In genomic region chr9:101727621-101728524, GRCh38 we compare ENCODE assay signal across 8 cellular contexts. TPM values are rescaled to one million over a fixed set of nuclear protein-coding genes. Genes with fewer than 3 reads are reported as not detected.
A peak's percentile ranks its signal among the peaks of the same experiment; 100 is the strongest.
DNase-seq lines count a peak whose midpoint lies in the region; ATAC-seq and TF ChIP-seq lines count a peak whose summit lies in the region.

No MANE protein-coding gene starts in this region.

- no peak overlapping the region for H4K91ac ChIP-seq in mesenchymal stem cell (ENCODE audit: low read length)

- in situ Hi-C loops in SK-MEL-5 (cut with HindIII; ENCODE audit: low pct_unique_long_range_greater_than_20kb, low sequenced_read_pairs) = no loop called here

- no peak overlapping the region for H3K9ac ChIP-seq in mesenchymal stem cell (ENCODE audit: low read length)

- H3K4me2 ChIP-seq in mesenchymal stem cell (ENCODE audit: low read length, poor library complexity, severe bottlenecking) = no peak overlapping the region

- H3K27ac ChIP-seq in left ventricle myocardium inferior (replicated peaks) = no peak overlapping the region
- H3K27ac ChIP-seq in mesenchymal stem cell (ENCODE audit: low read length, poor library complexity, severe bottlenecking) = no peak overlapping the region

- intact Hi-C loops in Right ventricle myocardium superior (cut with DNase I) (no loop called here), Right ventricle myocardium inferior (cut with DNase I) (no loop called here), left ventricle myocardium inferior (cut with micrococcal nuclease) (no loop called here)

- peak; percentile 55 for TF ChIP-seq CTCF in left ventricle myocardium inferior (IDR thresholded peaks at IDR 0.05; ENCODE audit: borderline replicate concordance)

- no peak overlapping the region for H2BK120ac ChIP-seq in mesenchymal stem cell (ENCODE audit: low read depth, low read length)

- no peak overlapping the region for H3K4me3 ChIP-seq in left ventricle myocardium inferior
- no peak overlapping the region for H3K4me3 ChIP-seq in mesenchymal stem cell (ENCODE audit: insufficient read depth in 1 of 2, low read depth in 1 of 2, low read length in 2 of 2)

- no peaks in the 10 kb centered on the region for H3K79me1 ChIP-seq in mesenchymal stem cell (replicated peaks; ENCODE audit: low read length, poor library complexity, severe bottlenecking)

- H4K8ac ChIP-seq in mesenchymal stem cell (ENCODE audit: low read length) = no peak overlapping the region

- H3K4me1 ChIP-seq in left ventricle myocardium inferior (no peaks in the 10 kb centered on the region), mesenchymal stem cell (ENCODE audit: control insufficient read depth, insufficient read depth, low read depth, low read length) (no peaks in the 10 kb centered on the region)

- no peak overlapping the region for H3K14ac ChIP-seq in mesenchymal stem cell (ENCODE audit: low read length in 2 of 2)

- H2AFZ ChIP-seq in mesenchymal stem cell (ENCODE audit: low read depth, low read length) = no peak overlapping the region

- H3K18ac ChIP-seq in mesenchymal stem cell (ENCODE audit: low read depth in 1 of 2, low read length in 2 of 2) = no peak overlapping the region

- DNase-seq in Right ventricle myocardium superior = no peak
- DNase-seq in Right ventricle myocardium inferior (ENCODE audit: missing footprints) = no peak
- peak; percentile 57 for DNase-seq in SK-MEL-5 (ENCODE audit: low read depth, low spot score)
- no peak for DNase-seq in left ventricle myocardium inferior
- DNase-seq in HuH-7.5 (ENCODE audit: low spot score) = no peak
- DNase-seq in mesenchymal stem cell = no peak

- H3K36me3 ChIP-seq in left ventricle myocardium inferior = no peaks in the 10 kb centered on the region
- H3K36me3 ChIP-seq in mesenchymal stem cell (ENCODE audit: control insufficient read depth in 1 of 2, insufficient read depth in 2 of 2, low read depth in 1 of 2, low read length in 2 of 2) = no peaks in the 10 kb centered on the region

- H2BK12ac ChIP-seq in mesenchymal stem cell (ENCODE audit: low read length in 2 of 2) = no peak overlapping the region

- no peak overlapping the region for H3K4ac ChIP-seq in mesenchymal stem cell (ENCODE audit: low read depth in 1 of 2, low read length in 2 of 2)

- no peak overlapping the region for H3K23ac ChIP-seq in mesenchymal stem cell (ENCODE audit: low read length in 2 of 2)

- 56% methylated on average over 3 of the region's 4 CpGs for WGBS in mesenchymal stem cell

- no peak overlapping the region for H2BK5ac ChIP-seq in mesenchymal stem cell (ENCODE audit: low read depth, low read length, poor library complexity, severe bottlenecking)

- H3K27me3 ChIP-seq in left ventricle myocardium inferior (ENCODE audit: low read depth) = peaks cover 14% of the 10 kb centered on the region
- peaks cover 0 to 5% of the 10 kb centered on the region in 2 experiments for H3K27me3 ChIP-seq in mesenchymal stem cell (ENCODE audit: control insufficient read depth in 1 of 2, insufficient read depth in 1 of 2, low read length in 2 of 2)

- peak; percentile 39 for ATAC-seq in Right ventricle myocardium superior (ENCODE audit: poor library complexity)
- no peak for ATAC-seq in Right ventricle myocardium inferior
- ATAC-seq in GM21515 (IDR thresholded peaks at IDR 0.05; ENCODE audit: unreplicated experiment) = peak; percentile 95
- ATAC-seq in HG03571 (IDR thresholded peaks at IDR 0.05; ENCODE audit: unreplicated experiment) = peak; percentile 77

- no peaks in the 10 kb centered on the region for H3K9me3 ChIP-seq in left ventricle myocardium inferior (replicated peaks)
- H3K9me3 ChIP-seq in mesenchymal stem cell (ENCODE audit: control insufficient read depth, low read length) = no peaks in the 10 kb centered on the region

- H2BK15ac ChIP-seq in mesenchymal stem cell (ENCODE audit: low read depth, poor library complexity, severe bottlenecking) = no peak overlapping the region

- H2AK5ac ChIP-seq in mesenchymal stem cell (ENCODE audit: low read length, severe bottlenecking) = no peak overlapping the region

RNA-seq across cellular contexts. Expression of gene GRIN3A, which starts 10.6 kb away (rescaled TPM):
- total RNA-seq in Right ventricle myocardium superior (0.81 TPM), Right ventricle myocardium inferior (0.92 TPM), left ventricle myocardium inferior (0.49 TPM)
- total RNA-seq in SK-MEL-5 (2014; rRNA removed; shearing (Covaris generic)) = not detected in 2 replicates
- polyA plus RNA-seq in SK-MEL-5 (2015; cell fraction: cytosol; rRNA removed) = not detected in 2 replicates
- polyA plus RNA-seq in SK-MEL-5 (2015; cell fraction: nucleus; rRNA removed) = not detected in 2 replicates
- not detected for polyA plus RNA-seq in mesenchymal stem cell (2013, experiment 1 of 2)
- polyA plus RNA-seq in mesenchymal stem cell (2013, experiment 2 of 2) = not detected
